Comparison of ENCODE assay signal across 18 cellular contexts in genomic region chr17:68343976-68344375, GRCh38. TPM values are rescaled to one million over a fixed set of nuclear protein-coding genes. Genes with fewer than 3 reads are reported as not detected.
DNase-seq lines count a peak whose midpoint lies in the region; ATAC-seq and TF ChIP-seq lines count a peak whose summit lies in the region.
"Had no signal": no experiment of that assay in that cellular context is flagged by ENCODE, and none has a peak within 500 bp of the region (broad histone marks: within the 10 kb centered on the region; RNA-seq: fewer than 3 reads in every experiment).

No MANE protein-coding gene starts in this region.

- no peak overlapping the region for H2AK5ac ChIP-seq in trophoblast cell (ENCODE audit: low read length)

- H3K23ac ChIP-seq in trophoblast cell (ENCODE audit: low read length) = no peak overlapping the region

- no peak overlapping the region for H3K4me3 ChIP-seq in NB4 (ENCODE audit: low read depth, low read length)
- H3K4me3 ChIP-seq in trophoblast cell (ENCODE audit: low read depth, low read length) = no peak overlapping the region
- H3K4me3 ChIP-seq: ascending aorta, colonic mucosa, HAP-1, neural progenitor cell, tibial nerve had no signal

- no peaks in the 10 kb centered on the region for H3K27me3 Mint-ChIP-seq in activated CD8-positive, alpha-beta memory T cell treated with anti-CD3 and anti-CD28 coated beads, Interleukin-2, amount 10 ng/mL, durations not matched to agents 7 days and 5 days
- no peaks in the 10 kb centered on the region for H3K27me3 Mint-ChIP-seq in activated CD8-positive, alpha-beta T cell treated with anti-CD3 and anti-CD28 coated beads, Interleukin-2, amount 10 ng/mL, durations not matched to agents 7 days and 5 days (ENCODE audit: low read depth)
- peaks cover 4% of the 10 kb centered on the region for H3K27me3 Mint-ChIP-seq in progenitor cell of endocrine pancreas

- H3K4me1 ChIP-seq in trophoblast cell (ENCODE audit: control insufficient read depth in 1 of 2, insufficient read depth in 2 of 2, low read length in 2 of 2) = peaks cover 11 to 16% of the 10 kb centered on the region in 2 experiments
- H3K4me1 ChIP-seq: ascending aorta, colonic mucosa, HAP-1, tibial nerve had no signal

- no peaks in the 10 kb centered on the region for H3K27me3 ChIP-seq in trophoblast cell (ENCODE audit: insufficient read depth, low read length)
- H3K27me3 ChIP-seq: ascending aorta, colonic mucosa, neural progenitor cell, tibial nerve had no signal

- H2BK5ac ChIP-seq in trophoblast cell (ENCODE audit: low read depth, low read length, poor library complexity) = no peak overlapping the region

- H3K79me1 ChIP-seq in trophoblast cell (ENCODE audit: low read length) = peaks cover 8% of the 10 kb centered on the region

- H3K27ac Mint-ChIP-seq in activated CD8-positive, alpha-beta memory T cell treated with anti-CD3 and anti-CD28 coated beads, Interleukin-2, amount 10 ng/mL, durations not matched to agents 7 days and 5 days = peak overlapping the region; percentile 80
- H3K27ac Mint-ChIP-seq in activated CD8-positive, alpha-beta T cell treated with anti-CD3 and anti-CD28 coated beads, Interleukin-2, amount 10 ng/mL, durations not matched to agents 7 days and 5 days = peak overlapping the region; percentile 71
- H3K27ac Mint-ChIP-seq in progenitor cell of endocrine pancreas = no peak overlapping the region
- H3K27ac Mint-ChIP-seq: neural progenitor cell had no signal

- peak overlapping the region; percentile 0 for H4K91ac ChIP-seq in trophoblast cell (ENCODE audit: low read depth, low read length)

- no peak for ATAC-seq in activated CD8-positive, alpha-beta memory T cell treated with anti-CD3 and anti-CD28 coated beads, Interleukin-2, amount 10 ng/mL, durations not matched to agents 7 days and 5 days
- no peak for ATAC-seq in activated CD8-positive, alpha-beta T cell treated with anti-CD3 and anti-CD28 coated beads, Interleukin-2, amount 10 ng/mL, durations not matched to agents 7 days and 5 days
- ATAC-seq in HG03280 (IDR thresholded peaks at IDR 0.05; ENCODE audit: unreplicated experiment) = no peak
- ATAC-seq: sciatic nerve had no signal

- no peaks in the 10 kb centered on the region for H3K9me3 ChIP-seq in trophoblast cell (ENCODE audit: insufficient read depth, low read depth, low read length)
- H3K9me3 ChIP-seq: ascending aorta, colonic mucosa, SK-N-SH, tibial nerve had no signal

- peaks cover 13% of the 10 kb centered on the region for H3K36me3 Mint-ChIP-seq in activated CD8-positive, alpha-beta memory T cell treated with anti-CD3 and anti-CD28 coated beads, Interleukin-2, amount 10 ng/mL, durations not matched to agents 7 days and 5 days
- peaks cover 21% of the 10 kb centered on the region for H3K36me3 Mint-ChIP-seq in activated CD8-positive, alpha-beta T cell treated with anti-CD3 and anti-CD28 coated beads, Interleukin-2, amount 10 ng/mL, durations not matched to agents 7 days and 5 days (ENCODE audit: low read depth)
- no peaks in the 10 kb centered on the region for H3K36me3 Mint-ChIP-seq in progenitor cell of endocrine pancreas (ENCODE audit: insufficient read depth)

- no peak overlapping the region for H3K4me3 Mint-ChIP-seq in activated CD8-positive, alpha-beta memory T cell treated with anti-CD3 and anti-CD28 coated beads, Interleukin-2, amount 10 ng/mL, durations not matched to agents 7 days and 5 days
- no peak overlapping the region for H3K4me3 Mint-ChIP-seq in activated CD8-positive, alpha-beta T cell treated with anti-CD3 and anti-CD28 coated beads, Interleukin-2, amount 10 ng/mL, durations not matched to agents 7 days and 5 days
- H3K4me3 Mint-ChIP-seq in progenitor cell of endocrine pancreas (ENCODE audit: low read depth) = no peak overlapping the region
- H3K4me3 Mint-ChIP-seq: activated B cell treated with CpG ODN at 0.5 μM for 24 hours, neural progenitor cell had no signal

- POLR2A ChIA-PET in activated CD8-positive, alpha-beta T cell treated with anti-CD3 and anti-CD28 coated beads, Interleukin-2, amount 10 ng/mL, durations not matched to agents 7 days and 5 days (lab: Charles Lee) = interaction anchor here (0.6 to 3.9 kb wide), 4 partner anchors 13 to 515 kb away, joined by 3 to 36 read pairs (median 11); partner anchors contain the start of genes ARSG and SLC16A6

- no peak overlapping the region for H4K8ac ChIP-seq in trophoblast cell (ENCODE audit: low read depth, low read length)

- no peak overlapping the region for H3K9ac ChIP-seq in trophoblast cell (ENCODE audit: low read length)
- H3K9ac ChIP-seq: neural progenitor cell, SK-N-SH had no signal

- H2BK12ac ChIP-seq in trophoblast cell (ENCODE audit: low read length) = no peak overlapping the region

- peaks cover 0 to 3% of the 10 kb centered on the region in 2 experiments for H3K36me3 ChIP-seq in trophoblast cell (ENCODE audit: control insufficient read depth in 1 of 2, insufficient read depth in 2 of 2, low read length in 2 of 2)
- H3K36me3 ChIP-seq: ascending aorta, colonic mucosa, HAP-1, neural progenitor cell had no signal

- TF ChIP-seq CTCF in NB4 (IDR thresholded peaks at IDR 0.05; ENCODE audit: low read depth, low read length) (peak; percentile 31), progenitor cell of endocrine pancreas (IDR thresholded peaks at IDR 0.05; ENCODE audit: unreplicated experiment) (no peak)

- no peak overlapping the region for H3K18ac ChIP-seq in trophoblast cell (ENCODE audit: low read length)

- no peak overlapping the region for H3K4me2 ChIP-seq in trophoblast cell (ENCODE audit: low read length)
- H3K4me2 ChIP-seq: SK-N-SH had no signal

- H3K79me2 ChIP-seq in trophoblast cell (ENCODE audit: control insufficient read depth, insufficient read depth, low read length, poor library complexity) = peaks cover 2% of the 10 kb centered on the region

- no peaks in the 10 kb centered on the region for H3K9me3 Mint-ChIP-seq in activated CD8-positive, alpha-beta memory T cell treated with anti-CD3 and anti-CD28 coated beads, Interleukin-2, amount 10 ng/mL, durations not matched to agents 7 days and 5 days (ENCODE audit: low read depth)
- no peaks in the 10 kb centered on the region for H3K9me3 Mint-ChIP-seq in activated CD8-positive, alpha-beta T cell treated with anti-CD3 and anti-CD28 coated beads, Interleukin-2, amount 10 ng/mL, durations not matched to agents 7 days and 5 days (ENCODE audit: insufficient read depth)
- no peaks in the 10 kb centered on the region for H3K9me3 Mint-ChIP-seq in progenitor cell of endocrine pancreas (ENCODE audit: low read depth)
- H3K9me3 Mint-ChIP-seq: activated B cell treated with CpG ODN at 0.5 μM for 24 hours, neural progenitor cell had no signal

- no peak for TF ChIP-seq POLR2A in NB4 (IDR thresholded peaks at IDR 0.05; ENCODE audit: extremely low read depth, insufficient read length)

- CTCF ChIA-PET in activated CD8-positive, alpha-beta memory T cell treated with anti-CD3 and anti-CD28 coated beads, Interleukin-2, amount 10 ng/mL, durations not matched to agents 7 days and 5 days (lab: Charles Lee) = interaction anchor here (1.0 to 3.8 kb wide), 9 partner anchors 32 to 93 kb away, joined by 3 to 17 read pairs (median 3); partner anchors contain the start of genes ARSG and SLC16A6
- CTCF ChIA-PET in activated CD8-positive, alpha-beta T cell treated with anti-CD3 and anti-CD28 coated beads, Interleukin-2, amount 10 ng/mL, durations not matched to agents 7 days and 5 days (lab: Charles Lee) = interaction anchor here (0.9 to 6.0 kb wide), 8 partner anchors 8 to 92 kb away, joined by 3 to 23 read pairs (median 6); no protein-coding TSS in a partner anchor

- no CpG with 5 or more reads among the region's 5 CpGs for WGBS in trophoblast cell (ENCODE audit: extremely low coverage, insufficient coverage, insufficient read length)

- no peak overlapping the region for H3K27ac ChIP-seq in trophoblast cell (ENCODE audit: low read depth, low read length)
- H3K27ac ChIP-seq: ascending aorta, colonic mucosa, tibial nerve had no signal

- H3K14ac ChIP-seq in trophoblast cell (ENCODE audit: low read length) = no peak overlapping the region

- no peak for DNase-seq in activated CD8-positive, alpha-beta memory T cell treated with anti-CD3 and anti-CD28 coated beads, Interleukin-2, amount 10 ng/mL, durations not matched to agents 7 days and 5 days
- DNase-seq in activated CD8-positive, alpha-beta memory T cell treated with anti-CD3 and anti-CD28 coated beads for 24 hours = no peak
- DNase-seq in NB4 (ENCODE audit: low read depth) (peak; percentile 86), trophoblast cell (no peak), RPMI8226 (no peak), progenitor cell of endocrine pancreas (ENCODE audit: low spot score, unreplicated experiment) (no peak)
- peak; percentile 39 for DNase-seq in activated CD8-positive, alpha-beta T cell treated with anti-CD3 and anti-CD28 coated beads, Interleukin-2, amount 10 ng/mL, durations not matched to agents 7 days and 5 days
- DNase-seq: activated B cell treated with CpG ODN at 0.5 μM for 24 hours, colonic mucosa, DMS153, NCI-H1105, SK-N-SH had no signal

- no peak overlapping the region for H4K12ac ChIP-seq in trophoblast cell (ENCODE audit: low read depth, low read length)

- peaks cover 64% of the 10 kb centered on the region for H3K4me1 Mint-ChIP-seq in activated CD8-positive, alpha-beta memory T cell treated with anti-CD3 and anti-CD28 coated beads, Interleukin-2, amount 10 ng/mL, durations not matched to agents 7 days and 5 days
- H3K4me1 Mint-ChIP-seq in activated CD8-positive, alpha-beta T cell treated with anti-CD3 and anti-CD28 coated beads, Interleukin-2, amount 10 ng/mL, durations not matched to agents 7 days and 5 days (ENCODE audit: low read depth) = peaks cover 65% of the 10 kb centered on the region
- H3K4me1 Mint-ChIP-seq in progenitor cell of endocrine pancreas (ENCODE audit: low read depth) = no peaks in the 10 kb centered on the region

- H3K4ac ChIP-seq in trophoblast cell (ENCODE audit: low read depth, low read length) = no peak overlapping the region

- no peak overlapping the region for H2BK120ac ChIP-seq in trophoblast cell (ENCODE audit: insufficient read depth, low read length, poor library complexity)

- no peak overlapping the region for H2AFZ ChIP-seq in trophoblast cell (ENCODE audit: insufficient read depth, low read length, poor library complexity)
- H2AFZ ChIP-seq: neural progenitor cell had no signal

RNA-seq across cellular contexts. Expression of gene ARSG, which starts 52.7 kb away (rescaled TPM):
- total RNA-seq in activated CD8-positive, alpha-beta memory T cell treated with anti-CD3 and anti-CD28 coated beads, Interleukin-2, amount 10 ng/mL, durations not matched to agents 7 days and 5 days = 10 to 100 TPM; 12.5 to 24.6 TPM
- total RNA-seq in activated CD8-positive, alpha-beta T cell treated with anti-CD3 and anti-CD28 coated beads, Interleukin-2, amount 10 ng/mL, durations not matched to agents 7 days and 5 days = 10 to 100 TPM in 1 of 2 experiments, 1 to 10 TPM in 1; 9.1 to 10.7 TPM
- polyA plus RNA-seq in trophoblast cell (2013) = 2.8 and 3.0 TPM in 2 replicates
- 2.6 and 4.9 TPM in 2 replicates for total RNA-seq in progenitor cell of endocrine pancreas

RNA-seq across cellular contexts. Expression of gene SLC16A6, which starts 53.0 kb away (rescaled TPM):
- 10 to 100 TPM in 1 of 2 experiments, 1 to 10 TPM in 1; 6.0 to 10.7 TPM for total RNA-seq in activated CD8-positive, alpha-beta memory T cell treated with anti-CD3 and anti-CD28 coated beads, Interleukin-2, amount 10 ng/mL, durations not matched to agents 7 days and 5 days
- 1 to 10 TPM; 6.9 to 7.1 TPM for total RNA-seq in activated CD8-positive, alpha-beta T cell treated with anti-CD3 and anti-CD28 coated beads, Interleukin-2, amount 10 ng/mL, durations not matched to agents 7 days and 5 days
- 10.7 and 11.1 TPM in 2 replicates for polyA plus RNA-seq in trophoblast cell (2013)
- 0.12 and 0.24 TPM in 2 replicates for total RNA-seq in progenitor cell of endocrine pancreas
- total RNA-seq: ascending aorta had no signal
- polyA plus RNA-seq: SK-N-SH had no signal

Comparison
In these comparisons a context has a peak if more than half of its experiments do, and no peak if none do; other contexts are left out.
1. DNase-seq: peak in NB4 (single experiment) and activated CD8-positive, alpha-beta T cell treated with anti-CD3 and anti-CD28 coated beads, Interleukin-2, amount 10 ng/mL, durations not matched to agents 7 days and 5 days (single experiment); none in activated CD8-positive, alpha-beta memory T cell treated with anti-CD3 and anti-CD28 coated beads, Interleukin-2, amount 10 ng/mL, durations not matched to agents 7 days and 5 days (single experiment), activated CD8-positive, alpha-beta memory T cell treated with anti-CD3 and anti-CD28 coated beads for 24 hours (single experiment), trophoblast cell (0 of 2), RPMI8226 (single experiment) and progenitor cell of endocrine pancreas (single experiment).